In the genomic region with DNA sequence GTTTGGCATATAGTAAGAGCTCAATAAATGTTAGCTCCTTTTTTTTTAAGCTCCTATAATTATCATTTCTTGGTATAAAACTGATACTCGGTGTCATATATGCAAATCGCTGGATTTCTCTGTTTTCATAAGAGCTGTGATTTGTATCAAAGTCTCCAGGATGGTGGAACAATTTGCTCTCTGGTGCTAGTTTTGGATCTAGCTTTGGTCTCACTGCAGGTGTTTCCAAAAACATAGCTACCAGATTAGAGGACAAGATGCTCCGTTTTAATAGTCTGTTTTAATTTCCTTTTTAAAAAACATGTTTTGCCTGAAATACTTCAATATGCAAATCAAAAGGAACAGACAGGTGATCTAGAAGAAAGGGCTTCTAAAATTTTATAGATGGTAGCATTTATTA, we compare ENCODE assay signal across 28 cellular contexts. TPM values are rescaled to one million over a fixed set of nuclear protein-coding genes. Genes with fewer than 3 reads are reported as not detected.
DNase-seq lines count a peak whose midpoint lies in the region; FAIRE-seq lines count a peak whose summit lies in the region.
"Had no signal": no experiment of that assay in that cellular context is flagged by ENCODE, and none has a peak within 500 bp of the region (broad histone marks: within the 10 kb centered on the region; RNA-seq: fewer than 3 reads in every experiment).

No MANE protein-coding gene starts in this region.

- in situ Hi-C loops in G401 (cut with HindIII; ENCODE audit: low sequenced_read_pairs) (no loop called here), ACHN (cut with HindIII; ENCODE audit: low pct_ligation_motif_present, low pct_unique_long_range_greater_than_20kb, low sequenced_read_pairs) (no loop called here)

- DNase-seq in G401 (ENCODE audit: low spot score) = peak; percentile 64
- peak; percentile 64 for DNase-seq in cerebellar cortex (ENCODE audit: low spot score)
- peak; percentile 22 for DNase-seq in cerebellum (ENCODE audit: low spot score)
- DNase-seq in NCI-H1105 (lab: John Stamatoyannopoulos, UW) = no peak
- DNase-seq in NCI-H187 treated with DMSO at 0.1 percent for 48 hours (lab: John Stamatoyannopoulos, UW) = no peak
- no peak for DNase-seq in activated gamma-delta T cell (lab: John Stamatoyannopoulos, UW)
- DNase-seq in ACHN = no peak
- DNase-seq: 8988T; AML-193; BE2C; Caco-2; Calu3; CD4-positive, alpha-beta memory T cell; CD4-positive, alpha-beta T cell; CD4-positive, CD25-positive, alpha-beta regulatory T cell; CD8-positive, alpha-beta memory T cell; CD8-positive, alpha-beta T cell; COR-L47; DMS 273 treated with DMSO at 0.1 percent for 48 hours; DMS153; DMS53; DMS79; DMS79 treated with DMSO at 0.1 percent for 48 hours; DND-41; EL had no signal

- FAIRE-seq in G401.6 (lab: Jason Lieb, UNC) = peak; percentile 27
- FAIRE-seq: A549, D721Med had no signal

RNA-seq across cellular contexts. Expression of gene ADAM22, which starts 25.3 kb away (rescaled TPM):
- 3.9 and 5.5 TPM in 2 replicates for total RNA-seq in G401 (2014; rRNA removed; shearing (Covaris generic))
- total RNA-seq in cerebellum = 111 TPM

Comparison
In these comparisons a context has a peak if more than half of its experiments do, and no peak if none do; other contexts are left out.
1. DNase-seq: peak in G401 (single experiment), cerebellar cortex (single experiment) and cerebellum (single experiment); none in NCI-H1105 (single experiment), NCI-H187 treated with DMSO at 0.1 percent for 48 hours (single experiment), activated gamma-delta T cell (single experiment) and ACHN (single experiment).
2. RNA of gene ADAM22, which starts 25.3 kb away (total RNA-seq): 111 TPM in cerebellum (single experiment); 3.9 to 5.5 TPM in G401; every median in the first group is over 10 times any median in the second.